Comparison of ENCODE assay signal across 8 cellular contexts in genomic region chr12:107402041-107403022, GRCh38.
DNase-seq lines count a peak whose midpoint lies in the region; ATAC-seq and TF ChIP-seq lines count a peak whose summit lies in the region.

No MANE protein-coding gene starts in this region.

- TF ChIP-seq CTCF in chondrocyte (IDR thresholded peaks at IDR 0.05), result peak; percentile 76

- CTCF ChIA-PET in activated CD4-positive, alpha-beta T cell treated with anti-CD3 and anti-CD28 coated beads for 36 hours (lab: Charles Lee), result interaction anchor here (0.6 to 3.5 kb wide), 35 partner anchors 9 to 277 kb away, joined by 3 to 39 read pairs (median 3); no protein-coding TSS in a partner anchor

- peaks cover 12% of the 10 kb centered on the region for H3K4me1 Mint-ChIP-seq in activated CD4-positive, alpha-beta T cell treated with anti-CD3 and anti-CD28 coated beads for 36 hours
- H3K4me1 Mint-ChIP-seq in chondrocyte (ENCODE audit: low read depth), result no peaks in the 10 kb centered on the region
- peaks cover 65% of the 10 kb centered on the region for H3K4me1 Mint-ChIP-seq in stimulated activated naive CD8-positive, alpha-beta T cell treated with anti-CD3 and anti-CD28 coated beads, Interleukin-15, amount 100 ng/mL, for 72 hours

- H3K9me3 Mint-ChIP-seq in activated CD4-positive, alpha-beta T cell treated with anti-CD3 and anti-CD28 coated beads for 36 hours (ENCODE audit: low read depth), result no peaks in the 10 kb centered on the region
- no peaks in the 10 kb centered on the region for H3K9me3 Mint-ChIP-seq in chondrocyte (ENCODE audit: low read depth)
- H3K9me3 Mint-ChIP-seq in stimulated activated naive CD8-positive, alpha-beta T cell treated with anti-CD3 and anti-CD28 coated beads, Interleukin-15, amount 100 ng/mL, for 72 hours, result no peaks in the 10 kb centered on the region

- intact Hi-C loops in activated CD4-positive, alpha-beta T cell treated with anti-CD3 and anti-CD28 coated beads for 36 hours (cut with DNase I, micrococcal nuclease), result loop anchor here (1.0 to 2.0 kb wide), 7 partner anchors 30 to 271 kb away; a partner anchor contains a TSS

- peak; percentile 54 for DNase-seq in AG08395 (ENCODE audit: low spot score)
- DNase-seq in NCI-H2227 (lab: John Stamatoyannopoulos, UW; ENCODE audit: unreplicated experiment), result peak; percentile 69
- peak; percentile 80 for DNase-seq in activated CD4-positive, alpha-beta T cell treated with anti-CD3 and anti-CD28 coated beads for 36 hours
- no peak for DNase-seq in chondrocyte (ENCODE audit: low spot score)
- DNase-seq in mucosa of gallbladder (ENCODE audit: low spot score), result peak; percentile 53
- peak; percentile 58 to 72 for DNase-seq in stimulated activated naive CD8-positive, alpha-beta T cell treated with anti-CD3 and anti-CD28 coated beads, Interleukin-15, amount 100 ng/mL, for 72 hours

- H3K27ac Mint-ChIP-seq in activated CD4-positive, alpha-beta T cell treated with anti-CD3 and anti-CD28 coated beads for 36 hours, result no peak overlapping the region
- H3K27ac Mint-ChIP-seq in chondrocyte (ENCODE audit: unreplicated experiment), result no peak overlapping the region
- peak overlapping the region; percentile 59 to 60 for H3K27ac Mint-ChIP-seq in stimulated activated naive CD8-positive, alpha-beta T cell treated with anti-CD3 and anti-CD28 coated beads, Interleukin-15, amount 100 ng/mL, for 72 hours

- POLR2A ChIA-PET in activated CD4-positive, alpha-beta T cell treated with anti-CD3 and anti-CD28 coated beads for 36 hours (lab: Charles Lee), result no interaction called here

- no peak overlapping the region for H3K4me3 Mint-ChIP-seq in activated CD4-positive, alpha-beta T cell treated with anti-CD3 and anti-CD28 coated beads for 36 hours
- H3K4me3 Mint-ChIP-seq in chondrocyte (ENCODE audit: unreplicated experiment), result no peak overlapping the region
- peak overlapping the region in 1 of 2 donors; percentile 42 for H3K4me3 Mint-ChIP-seq in stimulated activated naive CD8-positive, alpha-beta T cell treated with anti-CD3 and anti-CD28 coated beads, Interleukin-15, amount 100 ng/mL, for 72 hours

- peak; percentile 60 for ATAC-seq in GM18867 (IDR thresholded peaks at IDR 0.05; ENCODE audit: unreplicated experiment)
- ATAC-seq in activated CD4-positive, alpha-beta T cell treated with anti-CD3 and anti-CD28 coated beads for 36 hours, result peak; percentile 88
- ATAC-seq in stimulated activated naive CD8-positive, alpha-beta T cell treated with anti-CD3 and anti-CD28 coated beads, Interleukin-15, amount 100 ng/mL, for 72 hours, result peak; percentile 67
- ATAC-seq in GM18519 (IDR thresholded peaks at IDR 0.05; ENCODE audit: low FRiP score, unreplicated experiment), result no peak

- H3K27me3 Mint-ChIP-seq in activated CD4-positive, alpha-beta T cell treated with anti-CD3 and anti-CD28 coated beads for 36 hours, result no peaks in the 10 kb centered on the region
- H3K27me3 Mint-ChIP-seq in chondrocyte (ENCODE audit: low read depth), result no peaks in the 10 kb centered on the region
- no peaks in the 10 kb centered on the region for H3K27me3 Mint-ChIP-seq in stimulated activated naive CD8-positive, alpha-beta T cell treated with anti-CD3 and anti-CD28 coated beads, Interleukin-15, amount 100 ng/mL, for 72 hours

- no peaks in the 10 kb centered on the region for H3K36me3 Mint-ChIP-seq in activated CD4-positive, alpha-beta T cell treated with anti-CD3 and anti-CD28 coated beads for 36 hours (ENCODE audit: low read depth)
- H3K36me3 Mint-ChIP-seq in chondrocyte (ENCODE audit: low read depth), result no peaks in the 10 kb centered on the region

Comparison
In these comparisons a context has a peak if more than half of its experiments do, and no peak if none do; other contexts are left out.
1. H3K27ac Mint-ChIP-seq: peak in stimulated activated naive CD8-positive, alpha-beta T cell treated with anti-CD3 and anti-CD28 coated beads, Interleukin-15, amount 100 ng/mL, for 72 hours (2 of 2); none in activated CD4-positive, alpha-beta T cell treated with anti-CD3 and anti-CD28 coated beads for 36 hours (single experiment) and chondrocyte (single experiment).